ENCODE assay signal across 8 cellular contexts in genomic region chr1:35715568-35716002, GRCh38. TPM values are rescaled to one million over a fixed set of nuclear protein-coding genes. Genes with fewer than 3 reads are reported as not detected.
DNase-seq lines count a peak whose midpoint lies in the region; ATAC-seq and TF ChIP-seq lines count a peak whose summit lies in the region.

No MANE protein-coding gene starts in this region.

- no peak overlapping the region for H3K4me3 ChIP-seq in liver (ENCODE audit: low read depth in 1 of 3, low read length in 3 of 3)

- H3K27ac ChIP-seq in liver (ENCODE audit: low read depth in 1 of 2, low read length in 2 of 2), result no peak overlapping the region

- no peak overlapping the region for H3K9ac ChIP-seq in liver (ENCODE audit: low read depth in 1 of 2, low read length in 2 of 2)

- ATAC-seq in HG02571 (IDR thresholded peaks at IDR 0.05; ENCODE audit: unreplicated experiment), result peak; percentile 46
- no peak for ATAC-seq in GM18861 (IDR thresholded peaks at IDR 0.05; ENCODE audit: unreplicated experiment)

- no peaks in the 10 kb centered on the region for H3K27me3 ChIP-seq in liver (ENCODE audit: control insufficient read depth in 4 of 4, insufficient read depth in 4 of 4, low read length in 3 of 4)

- H3K9me3 ChIP-seq in liver (ENCODE audit: control insufficient read depth in 4 of 4, low read length in 3 of 4), result no peaks in the 10 kb centered on the region

- 41% methylated on average over 15 of the region's 15 CpGs for WGBS in liver

- TF ChIP-seq CTCF in liver (IDR thresholded peaks at IDR 0.05; ENCODE audit: low read depth, low read length, missing input control), result peak; percentile 62

- H3K36me3 ChIP-seq in liver (ENCODE audit: control insufficient read depth in 4 of 4, insufficient read depth in 3 of 4, low read depth in 1 of 4, low read length in 3 of 4), result no peaks in the 10 kb centered on the region

- peaks cover 0 to 14% (median 8%) of the 10 kb centered on the region in 4 donors for H3K4me1 ChIP-seq in liver (ENCODE audit: control insufficient read depth in 4 of 4, insufficient read depth in 4 of 4, low read length in 3 of 4)

- DNase-seq in DMS114 treated with DMSO at 0.1 percent for 48 hours (lab: John Stamatoyannopoulos, UW; ENCODE audit: unreplicated experiment) (peak; percentile 64), NCI-H446 treated with DMSO at 0.1 percent for 48 hours (lab: John Stamatoyannopoulos, UW) (peak; percentile 15), cerebellum (ENCODE audit: low spot score) (peak; percentile 63)
- DNase-seq in activated CD4-positive, alpha-beta T cell treated with anti-CD3 and anti-CD28 coated beads for 24 hours (ENCODE audit: low read depth in 2 of 2), result peak; percentile 71 to 80
- peak; percentile 54 to 61 (median 55) for DNase-seq in stimulated activated CD4-positive, alpha-beta T cell treated with anti-CD3 and anti-CD28 coated beads, TNF-alpha, amount 100 ng/mL, for 4 hours (ENCODE audit: low read depth in 3 of 3)

- peak; percentile 76 to 90 for TF ChIP-seq RAD21 in liver (IDR thresholded peaks at IDR 0.05)

TF ChIP-seq in liver, 16 proteins besides CTCF, POLR2A, EP300 and RAD21:
- TF ChIP-seq FOXA2 (IDR thresholded peaks at IDR 0.05) (no peak), JUND (IDR thresholded peaks at IDR 0.05) (no peak), YY1 (IDR thresholded peaks at IDR 0.05) (no peak), TAF1 (conservative IDR thresholded peaks at IDR 0.05) (no peak)

RNA-seq across cellular contexts. Expression of gene C1orf216, which starts 3.1 kb away (rescaled TPM):
- 26.9 TPM for total RNA-seq in cerebellum
- 1 to 10 TPM; 2.9 to 3.2 TPM for total RNA-seq in liver
- polyA plus RNA-seq in liver, result 1 to 10 TPM; 1.2 to 3.4 TPM

RNA-seq across cellular contexts. Expression of gene CLSPN, which starts 54.2 kb away (rescaled TPM):
- total RNA-seq in cerebellum (7.1 TPM), liver (10 to 100 TPM in 1 of 2 donors, under 1 TPM in 1; 0.08 to 18.9 TPM)
- under 1 TPM; 0.15 to 0.50 TPM for polyA plus RNA-seq in liver

Comparison
In these comparisons a context has a peak if more than half of its experiments do, and no peak if none do; other contexts are left out.
1. DNase-seq: peak in every context shown above with its lines; median percentile 76 in activated CD4-positive, alpha-beta T cell treated with anti-CD3 and anti-CD28 coated beads for 24 hours; 64 in DMS114 treated with DMSO at 0.1 percent for 48 hours; 63 in cerebellum; 55 in stimulated activated CD4-positive, alpha-beta T cell treated with anti-CD3 and anti-CD28 coated beads, TNF-alpha, amount 100 ng/mL, for 4 hours; 15 in NCI-H446 treated with DMSO at 0.1 percent for 48 hours.